Comparison of ENCODE assay signal across 11 cellular contexts in genomic region chr11:1864831-1865665, GRCh38. TPM values are rescaled to one million over a fixed set of nuclear protein-coding genes. Genes with fewer than 3 reads are reported as not detected.
DNase-seq lines count a peak whose midpoint lies in the region; ATAC-seq and TF ChIP-seq lines count a peak whose summit lies in the region.
"Had no signal": no experiment of that assay in that cellular context is flagged by ENCODE, and none has a peak within 500 bp of the region (broad histone marks: within the 10 kb centered on the region; RNA-seq: fewer than 3 reads in every experiment).

No MANE protein-coding gene starts in this region.

- DNase-seq in Ammon's horn (ENCODE audit: low spot score) (peak; percentile 34), Panc1 (ENCODE audit: low read depth, low spot score) (no peak), heart right ventricle (peak in 1 of 2 donors; percentile 61), psoas muscle (peak; percentile 57 to 79), NCI-H187 (lab: John Stamatoyannopoulos, UW) (no peak), ureter (ENCODE audit: low spot score) (no peak), progenitor cell of endocrine pancreas (ENCODE audit: low spot score, unreplicated experiment) (no peak)
- no peak for DNase-seq in activated naive CD4-positive, alpha-beta T cell (lab: John Stamatoyannopoulos, UW)
- DNase-seq: activated CD8-positive, alpha-beta memory T cell treated with anti-CD3 and anti-CD28 coated beads, Interleukin-2, amount 50 U/mL, for 4 hours; NCI-H69 had no signal

- no TSS peak for BruUV-seq in Panc1 (replicated peaks; lab: Mats Ljungman, UMichigan)

- H3K9me3 Mint-ChIP-seq in progenitor cell of endocrine pancreas (ENCODE audit: low read depth), result no peaks in the 10 kb centered on the region

- intact Hi-C loops in Panc1 (cut with micrococcal nuclease; ENCODE audit: unreplicated experiment), result no loop called here
- intact Hi-C loops in heart right ventricle (cut with DNase I), result no loop called here
- intact Hi-C loops in psoas muscle (cut with DNase I), result no loop called here

- no peak overlapping the region for H3K4me3 Mint-ChIP-seq in progenitor cell of endocrine pancreas (ENCODE audit: low read depth)

- no peak overlapping the region for H3K27ac Mint-ChIP-seq in progenitor cell of endocrine pancreas

- H3K36me3 ChIP-seq in Panc1 (ENCODE audit: control insufficient read depth, insufficient read depth, low read length), result no peaks in the 10 kb centered on the region
- H3K36me3 ChIP-seq in heart right ventricle, result peaks cover 0 to 4% (median 0%) of the 10 kb centered on the region in 9 donors
- no peaks in the 10 kb centered on the region for H3K36me3 ChIP-seq in psoas muscle (ENCODE audit: insufficient read depth in 1 of 2, low read depth in 1 of 2)

- no peaks in the 10 kb centered on the region for H3K36me3 Mint-ChIP-seq in progenitor cell of endocrine pancreas (ENCODE audit: insufficient read depth)

- peaks cover 22% of the 10 kb centered on the region for H3K4me1 ChIP-seq in Panc1 (ENCODE audit: control insufficient read depth, insufficient read depth, low read length)
- H3K4me1 ChIP-seq in heart right ventricle, result peaks cover 15 to 66% (median 27%) of the 10 kb centered on the region in 9 donors
- H3K4me1 ChIP-seq in psoas muscle, result peaks cover 22% of the 10 kb centered on the region

- H3K27ac ChIP-seq in Panc1 (ENCODE audit: low read length), result no peak overlapping the region
- peak overlapping the region; percentile 55 to 90 (median 84) for H3K27ac ChIP-seq in heart right ventricle
- peak overlapping the region; percentile 71 for H3K27ac ChIP-seq in psoas muscle

- H3K27me3 ChIP-seq in Panc1 (ENCODE audit: control insufficient read depth, insufficient read depth, low read length) (no peaks in the 10 kb centered on the region; the same call in 1 of the 2 replicates), heart right ventricle (peaks cover 0 to 12% (median 5%) of the 10 kb centered on the region in 7 donors), psoas muscle (ENCODE audit: insufficient read depth in 3 of 3, low read length in 2 of 3) (peaks cover 0 to 20% (median 5%) of the 10 kb centered on the region in 3 donors)

- in situ Hi-C loops in Panc1 (cut with HindIII; ENCODE audit: low pct_unique_long_range_greater_than_20kb, low sequenced_read_pairs), result no loop called here

- WGBS in heart right ventricle, 2 donors, result 69 to 77% methylated on average over 30 of the region's 30 CpGs
- 53 to 68% (median 57%) methylated on average over 29 to 30 of the region's 30 CpGs for WGBS in psoas muscle, 3 donors

- CTCF ChIA-PET in Panc1 (lab: Charles Lee), result no interaction called here

- TF ChIP-seq CTCF in Panc1 (IDR thresholded peaks at IDR 0.05) (no peak), heart right ventricle (IDR thresholded peaks at IDR 0.05) (no peak), psoas muscle (IDR thresholded peaks at IDR 0.05) (no peak), progenitor cell of endocrine pancreas (IDR thresholded peaks at IDR 0.05; ENCODE audit: unreplicated experiment) (no peak)

- peaks cover 15% of the 10 kb centered on the region for H3K27me3 Mint-ChIP-seq in progenitor cell of endocrine pancreas

- H3K4me1 Mint-ChIP-seq in progenitor cell of endocrine pancreas (ENCODE audit: low read depth), result no peaks in the 10 kb centered on the region

- peak; percentile 37 for ATAC-seq in Panc1
- ATAC-seq in heart right ventricle, result peak in 4 of 8 donors; percentile 4 to 16 (median 12)
- peak in 1 of 4 donors; percentile 13 for ATAC-seq in psoas muscle

- POLR2A ChIA-PET in Panc1 (lab: Charles Lee), result no interaction called here

- H3K9me3 ChIP-seq in Panc1 (ENCODE audit: control insufficient read depth, insufficient read depth, low read depth, low read length) (no peaks in the 10 kb centered on the region), heart right ventricle (no peaks in the 10 kb centered on the region), psoas muscle (no peaks in the 10 kb centered on the region)

- H3K4me3 ChIP-seq in Panc1 (ENCODE audit: low read depth in 2 of 2, low read length in 2 of 2) (no peak overlapping the region), heart right ventricle (peak overlapping the region; percentile 10 to 56 (median 43)), psoas muscle (peak overlapping the region; percentile 54)

RNA-seq across cellular contexts. Expression of gene LSP1, which starts 12.2 kb away (rescaled TPM):
- total RNA-seq in Panc1 (2021; ENCODE audit: unreplicated experiment) (0.90 TPM), heart right ventricle (10 to 100 TPM; 16.0 to 57.2 (median 20.8) TPM), psoas muscle (10 to 100 TPM; 14.4 to 27.1 (median 19.1) TPM), ureter (47.4 TPM), progenitor cell of endocrine pancreas (not detected in 2 replicates)
- 1.3 TPM for polyA plus RNA-seq in Panc1 (2012; ENCODE audit: insufficient read length)
- polyA plus RNA-seq in heart right ventricle (10 to 100 TPM; 21.3 to 21.5 TPM), psoas muscle (10 to 100 TPM in 1 of 3 donors, 1 to 10 TPM in 2; 7.5 to 11.5 (median 9.4) TPM)

RNA-seq across cellular contexts. Expression of gene TNNI2, which starts 26.3 kb away (rescaled TPM):
- total RNA-seq in Panc1 (2021; ENCODE audit: unreplicated experiment) (0.46 TPM), heart right ventricle (under 1 TPM in 3 of 10 donors, not detected in 7; 0.36 to 0.55 (median 0.46) TPM), psoas muscle (1,000 to 10,000 TPM in 3 of 4 donors, 100 to 1,000 TPM in 1; 985 to 3,047 (median 2,750) TPM), ureter (45.0 TPM), progenitor cell of endocrine pancreas (0.55 and 0.69 TPM in 2 replicates)
- 0.64 TPM for polyA plus RNA-seq in Panc1 (2012; ENCODE audit: insufficient read length)
- polyA plus RNA-seq in heart right ventricle (1 to 10 TPM in 1 of 2 donors, under 1 TPM in 1; 0.71 to 1.2 TPM), psoas muscle (1,000 to 10,000 TPM; 1,614 to 6,537 (median 3,259) TPM)

RNA-seq across cellular contexts. Expression of gene PRR33, which starts 26.6 kb away (rescaled TPM):
- total RNA-seq in Panc1 (2021; ENCODE audit: unreplicated experiment) (not detected), heart right ventricle (1 to 10 TPM; 2.3 to 4.9 (median 3.5) TPM), psoas muscle (1 to 10 TPM; 1.6 to 8.9 (median 2.4) TPM), ureter (not detected), progenitor cell of endocrine pancreas (not detected in 2 replicates)
- polyA plus RNA-seq in Panc1 (2012; ENCODE audit: insufficient read length), result not detected
- polyA plus RNA-seq in heart right ventricle (1 to 10 TPM in 1 of 2 donors, under 1 TPM in 1; 0.09 to 6.5 TPM), psoas muscle (under 1 TPM; 0.16 to 1.00 (median 0.61) TPM)
- total RNA-seq: mononuclear cell had no signal

RNA-seq across cellular contexts. Expression of gene SYT8, which starts 30.3 kb away (rescaled TPM):
- total RNA-seq in Panc1 (2021; ENCODE audit: unreplicated experiment) (3.5 TPM), heart right ventricle (not detected), psoas muscle (under 1 TPM in 1 of 4 donors, not detected in 3; 0.28 TPM), ureter (159 TPM), progenitor cell of endocrine pancreas (0.69 and 1.5 TPM in 2 replicates)
- polyA plus RNA-seq in Panc1 (2012; ENCODE audit: insufficient read length), result 1.9 TPM
- polyA plus RNA-seq in heart right ventricle (not detected), psoas muscle (under 1 TPM in 2 of 3 donors, not detected in 1; 0.04 to 0.06 TPM)
- total RNA-seq: mononuclear cell had no signal

RNA-seq across cellular contexts. Expression of gene TNNT3, which starts 54.5 kb away (rescaled TPM):
- total RNA-seq in Panc1 (2021; ENCODE audit: unreplicated experiment) (0.41 TPM), heart right ventricle (10 to 100 TPM; 12.5 to 49.9 (median 39.9) TPM), psoas muscle (1,000 to 10,000 TPM; 1,884 to 7,638 (median 4,017) TPM), ureter (57.7 TPM), progenitor cell of endocrine pancreas (0.38 TPM in 1 of 2 replicates, not detected in the other)
- polyA plus RNA-seq in Panc1 (2012; ENCODE audit: insufficient read length), result not detected
- polyA plus RNA-seq in heart right ventricle (10 to 100 TPM; 45.7 to 48.5 TPM), psoas muscle (1,000 to 10,000 TPM; 1,367 to 5,833 (median 3,289) TPM)

Comparison
In these comparisons a context has a peak if more than half of its experiments do, and no peak if none do; other contexts are left out.
1. DNase-seq: peak in Ammon's horn (single experiment) and psoas muscle (2 of 2); none in Panc1 (single experiment), NCI-H187 (0 of 2), ureter (single experiment), progenitor cell of endocrine pancreas (single experiment) and activated naive CD4-positive, alpha-beta T cell (0 of 4).
2. H3K4me3 ChIP-seq: peak in heart right ventricle (10 of 10) and psoas muscle (single experiment); none in Panc1 (0 of 2).
3. RNA of gene TNNI2, which starts 26.3 kb away (total RNA-seq): 985 to 3,047 TPM in psoas muscle and 45.0 TPM in ureter (single experiment); 0.55 to 0.69 TPM in progenitor cell of endocrine pancreas, 0.46 TPM in Panc1 (single experiment) and 0.36 to 0.55 TPM in heart right ventricle; every median in the first group is over 10 times any median in the second.